In genomic region chr13:21296991-21297390, GRCh38 we compare ENCODE assay signal across 8 cellular contexts.
A peak's percentile ranks its signal among the peaks of the same experiment; 100 is the strongest.
DNase-seq lines count a peak whose midpoint lies in the region; ATAC-seq, FAIRE-seq and TF ChIP-seq lines count a peak whose summit lies in the region.
"Not testable (repeated sequence)": the region's sequence is repeated elsewhere in the genome, so short reads cannot be mapped to it uniquely, and the experiment has no call there.

No MANE protein-coding gene starts in this region.

- peak; percentile 32 for ATAC-seq in HG02623 (IDR thresholded peaks at IDR 0.05; ENCODE audit: unreplicated experiment)

- H3K36me3 Mint-ChIP-seq in T-helper 1 cell treated with Interleukin-12 subunit alpha and Interleukin-12 subunit beta and Interleukin-4 antibody, amounts not matched to agents 30 μg/mL and 1 μg/mL, for 36 hours (ENCODE audit: low read depth); astrocyte (ENCODE audit: low read depth, unreplicated experiment); osteocyte (ENCODE audit: unreplicated experiment): not testable (repeated sequence)

- not testable (repeated sequence) for H3K9me3 Mint-ChIP-seq in T-helper 1 cell treated with Interleukin-12 subunit alpha and Interleukin-12 subunit beta and Interleukin-4 antibody, amounts not matched to agents 30 μg/mL and 1 μg/mL, for 36 hours; astrocyte (ENCODE audit: unreplicated experiment); osteocyte (ENCODE audit: unreplicated experiment)

- TF ChIP-seq CTCF in astrocyte (IDR thresholded peaks at IDR 0.05; ENCODE audit: insufficient read depth, low read depth, low read length) (peak; percentile 31), left ventricle myocardium inferior (IDR thresholded peaks at IDR 0.05; ENCODE audit: borderline replicate concordance) (peak; percentile 45), osteocyte (IDR thresholded peaks at IDR 0.05) (peak; percentile 67), tibial nerve (IDR thresholded peaks at IDR 0.05) (peak; percentile 34 to 58 (median 40))

- 3 to 11% methylated on average over 5 of the region's 5 CpGs for WGBS in tibial nerve, 2 donors

- peak overlapping the region; percentile 92 for H2AFZ ChIP-seq in astrocyte (ENCODE audit: low read depth, low read length)

- H3K4me1 ChIP-seq in astrocyte (ENCODE audit: insufficient read depth, low read length), result not testable (repeated sequence)
- peaks cover 21% of the 10 kb centered on the region for H3K4me1 ChIP-seq in left ventricle myocardium inferior
- peaks cover 0 to 30% (median 13%) of the 10 kb centered on the region in 4 donors for H3K4me1 ChIP-seq in tibial nerve

- H3K27ac ChIP-seq in astrocyte (ENCODE audit: low read depth, low read length), result not testable (repeated sequence)
- H3K27ac ChIP-seq in left ventricle myocardium inferior (replicated peaks) (peak overlapping the region; percentile 70), tibial nerve (peak overlapping the region; percentile 68 to 87 (median 77))

- H3K9me3 ChIP-seq in astrocyte (ENCODE audit: insufficient read depth, low read depth, low read length); left ventricle myocardium inferior (replicated peaks); tibial nerve: not testable (repeated sequence)

- not testable (repeated sequence) for H3K4me3 ChIP-seq in astrocyte (ENCODE audit: insufficient read depth, low read depth, low read length); left ventricle myocardium inferior
- H3K4me3 ChIP-seq in tibial nerve, result peak overlapping the region in 2 of 4 donors; percentile 78 to 80

- not testable (repeated sequence) for TF ChIP-seq EP300 in tibial nerve (IDR thresholded peaks at IDR 0.05)

- not testable (repeated sequence) for H3K36me3 ChIP-seq in astrocyte (ENCODE audit: insufficient read depth, low read length); left ventricle myocardium inferior; tibial nerve

- H3K9ac ChIP-seq in astrocyte (ENCODE audit: low read length), result not testable (repeated sequence)

- peak overlapping the region; percentile 45 for H3K27ac Mint-ChIP-seq in T-helper 1 cell treated with Interleukin-12 subunit alpha and Interleukin-12 subunit beta and Interleukin-4 antibody, amounts not matched to agents 30 μg/mL and 1 μg/mL, for 36 hours
- not testable (repeated sequence) for H3K27ac Mint-ChIP-seq in astrocyte (ENCODE audit: unreplicated experiment)
- H3K27ac Mint-ChIP-seq in osteocyte (ENCODE audit: unreplicated experiment), result peak overlapping the region; percentile 70

- H3K27me3 Mint-ChIP-seq in T-helper 1 cell treated with Interleukin-12 subunit alpha and Interleukin-12 subunit beta and Interleukin-4 antibody, amounts not matched to agents 30 μg/mL and 1 μg/mL, for 36 hours (ENCODE audit: low read depth); astrocyte (ENCODE audit: low read depth, unreplicated experiment): not testable (repeated sequence)
- peaks cover 11% of the 10 kb centered on the region for H3K27me3 Mint-ChIP-seq in osteocyte (ENCODE audit: unreplicated experiment)

- not testable (repeated sequence) for FAIRE-seq in astrocyte (lab: Jason Lieb, UNC)

- peaks cover 19% of the 10 kb centered on the region for H3K4me1 Mint-ChIP-seq in T-helper 1 cell treated with Interleukin-12 subunit alpha and Interleukin-12 subunit beta and Interleukin-4 antibody, amounts not matched to agents 30 μg/mL and 1 μg/mL, for 36 hours (ENCODE audit: low read depth)
- not testable (repeated sequence) for H3K4me1 Mint-ChIP-seq in astrocyte (ENCODE audit: low read depth, unreplicated experiment)
- H3K4me1 Mint-ChIP-seq in osteocyte (ENCODE audit: unreplicated experiment), result peaks cover 21% of the 10 kb centered on the region

- not testable (repeated sequence) for H3K27me3 ChIP-seq in astrocyte (ENCODE audit: insufficient read depth, low read length); left ventricle myocardium inferior (ENCODE audit: low read depth); tibial nerve

- H3K4me2 ChIP-seq in astrocyte (ENCODE audit: low read length), result peak overlapping the region; percentile 87

- DNase-seq in ELF-1 (ENCODE audit: low read depth, low spot score) (peak; percentile 75), NCI-H1930 (lab: John Stamatoyannopoulos, UW) (peak; percentile 29 to 50), astrocyte (ENCODE audit: low read depth) (peak; percentile 27), left ventricle myocardium inferior (peak; percentile 27)
- DNase-seq in osteocyte (ENCODE audit: extremely low spot score, unreplicated experiment); tibial nerve (ENCODE audit: low spot score in 2 of 2): not testable (repeated sequence)

- not testable (repeated sequence) for H3K4me3 Mint-ChIP-seq in T-helper 1 cell treated with Interleukin-12 subunit alpha and Interleukin-12 subunit beta and Interleukin-4 antibody, amounts not matched to agents 30 μg/mL and 1 μg/mL, for 36 hours
- H3K4me3 Mint-ChIP-seq in astrocyte (ENCODE audit: unreplicated experiment) (peak overlapping the region; percentile 96), osteocyte (ENCODE audit: unreplicated experiment) (peak overlapping the region; percentile 18)

- intact Hi-C loops in left ventricle myocardium inferior (cut with micrococcal nuclease), result loop anchor here (5.0 kb wide), 1 partner anchor 180 kb away; no protein-coding TSS in a partner anchor

- peaks cover 18% of the 10 kb centered on the region for H3K79me2 ChIP-seq in astrocyte (ENCODE audit: insufficient read depth, low read length)

- not testable (repeated sequence) for TF ChIP-seq POLR2A in tibial nerve (IDR thresholded peaks at IDR 0.05)

- not testable (repeated sequence) for H4K20me1 ChIP-seq in astrocyte (ENCODE audit: insufficient read depth, low read length)
